13 cellular contexts compared by ENCODE assay signal in the genomic region with DNA sequence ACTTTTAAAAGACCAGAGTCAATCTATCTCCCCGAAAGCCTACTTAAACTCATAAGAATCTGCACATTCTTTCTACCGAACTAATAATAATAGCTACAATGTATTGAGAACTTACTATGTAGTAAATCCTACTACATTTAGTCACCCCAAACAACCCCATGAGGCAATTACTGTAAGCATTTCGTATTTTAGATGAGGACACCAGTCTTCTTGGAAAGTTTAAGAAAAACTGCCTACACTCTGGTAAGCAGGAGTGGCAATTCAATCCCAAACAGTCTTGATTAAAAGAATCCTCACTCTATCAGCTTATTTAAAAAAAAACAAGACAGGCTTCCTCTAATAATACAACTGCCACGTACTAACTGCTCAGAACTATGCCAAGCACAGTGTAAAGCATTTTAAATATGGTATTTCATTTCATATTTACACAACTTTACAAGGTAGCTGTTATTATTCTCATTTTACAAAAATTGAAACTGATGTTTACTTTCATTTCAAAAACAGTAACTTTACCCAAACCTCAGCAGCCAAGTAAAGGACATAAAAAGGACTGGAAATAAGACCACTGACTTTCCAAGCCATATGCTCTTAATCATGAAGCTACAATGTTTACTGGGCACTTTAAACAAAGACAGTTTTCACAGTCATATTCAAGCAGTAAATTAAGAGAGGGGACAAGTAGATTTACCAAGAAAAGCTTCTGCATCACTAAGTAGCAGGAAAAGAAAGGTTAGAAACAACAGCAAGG. TPM values are rescaled to one million over a fixed set of nuclear protein-coding genes. Genes with fewer than 3 reads are reported as not detected.
DNase-seq lines count a peak whose midpoint lies in the region; ATAC-seq and TF ChIP-seq lines count a peak whose summit lies in the region.
"Had no signal": no experiment of that assay in that cellular context is flagged by ENCODE, and none has a peak within 500 bp of the region (broad histone marks: within the 10 kb centered on the region; RNA-seq: fewer than 3 reads in every experiment).

No MANE protein-coding gene starts in this region.

- H3K4me1 Mint-ChIP-seq in activated naive CD4-positive, alpha-beta T cell treated with anti-CD3 and anti-CD28 coated beads for 36 hours (ENCODE audit: low read depth): peaks cover 65% of the 10 kb centered on the region
- H3K4me1 Mint-ChIP-seq in activated CD8-positive, alpha-beta T cell treated with anti-CD3 and anti-CD28 coated beads, Interleukin-2, amount 10 ng/mL, durations not matched to agents 7 days and 5 days (ENCODE audit: low read depth): peaks cover 68% of the 10 kb centered on the region
- H3K4me1 Mint-ChIP-seq in stimulated activated effector memory CD8-positive, alpha-beta T cell treated with anti-CD3 and anti-CD28 coated beads, Interleukin-12 subunit alpha, Interleukin-12 subunit beta, amount 100 ng/mL, for 72 hours: peaks cover 49% of the 10 kb centered on the region

- H3K4me1 ChIP-seq in fibroblast of lung (ENCODE audit: control insufficient read depth, extremely low read depth, insufficient read depth, low read length) (no peaks in the 10 kb centered on the region), sigmoid colon (peaks cover 0 to 49% (median 37%) of the 10 kb centered on the region in 4 donors)

- H2AFZ ChIP-seq in fibroblast of lung (ENCODE audit: low read length): no peak overlapping the region

- POLR2A ChIA-PET in activated CD8-positive, alpha-beta T cell treated with anti-CD3 and anti-CD28 coated beads, Interleukin-2, amount 10 ng/mL, durations not matched to agents 7 days and 5 days (lab: Charles Lee): interaction anchor here (2.9 kb wide), 1 partner anchor 13 kb away, joined by 21 read pairs; a partner anchor contains a TSS

- peaks cover 82% of the 10 kb centered on the region for H3K79me2 ChIP-seq in fibroblast of lung (ENCODE audit: control insufficient read depth, insufficient read depth, low read length)

- H3K9me3 Mint-ChIP-seq in activated naive CD4-positive, alpha-beta T cell treated with anti-CD3 and anti-CD28 coated beads for 36 hours: no peaks in the 10 kb centered on the region
- no peaks in the 10 kb centered on the region for H3K9me3 Mint-ChIP-seq in activated CD8-positive, alpha-beta T cell treated with anti-CD3 and anti-CD28 coated beads, Interleukin-2, amount 10 ng/mL, durations not matched to agents 7 days and 5 days (ENCODE audit: insufficient read depth)
- no peaks in the 10 kb centered on the region for H3K9me3 Mint-ChIP-seq in stimulated activated effector memory CD8-positive, alpha-beta T cell treated with anti-CD3 and anti-CD28 coated beads, Interleukin-12 subunit alpha, Interleukin-12 subunit beta, amount 100 ng/mL, for 72 hours

- TF ChIP-seq POLR2A in sigmoid colon (IDR thresholded peaks at IDR 0.05): no peak

- 61 to 68% methylated on average over 4 of the region's 4 CpGs for WGBS in sigmoid colon, 2 donors

- H3K36me3 Mint-ChIP-seq in activated naive CD4-positive, alpha-beta T cell treated with anti-CD3 and anti-CD28 coated beads for 36 hours (ENCODE audit: low read depth): peaks cover 13% of the 10 kb centered on the region
- peaks cover 31% of the 10 kb centered on the region for H3K36me3 Mint-ChIP-seq in activated CD8-positive, alpha-beta T cell treated with anti-CD3 and anti-CD28 coated beads, Interleukin-2, amount 10 ng/mL, durations not matched to agents 7 days and 5 days (ENCODE audit: low read depth)
- peaks cover 53% of the 10 kb centered on the region for H3K36me3 Mint-ChIP-seq in stimulated activated effector memory CD8-positive, alpha-beta T cell treated with anti-CD3 and anti-CD28 coated beads, Interleukin-12 subunit alpha, Interleukin-12 subunit beta, amount 100 ng/mL, for 72 hours

- H3K27me3 Mint-ChIP-seq in activated naive CD4-positive, alpha-beta T cell treated with anti-CD3 and anti-CD28 coated beads for 36 hours (ENCODE audit: low read depth): no peaks in the 10 kb centered on the region
- no peaks in the 10 kb centered on the region for H3K27me3 Mint-ChIP-seq in activated CD8-positive, alpha-beta T cell treated with anti-CD3 and anti-CD28 coated beads, Interleukin-2, amount 10 ng/mL, durations not matched to agents 7 days and 5 days (ENCODE audit: low read depth)

- H3K4me3 Mint-ChIP-seq in activated naive CD4-positive, alpha-beta T cell treated with anti-CD3 and anti-CD28 coated beads for 36 hours: peak overlapping the region; percentile 28
- H3K4me3 Mint-ChIP-seq in activated CD8-positive, alpha-beta T cell treated with anti-CD3 and anti-CD28 coated beads, Interleukin-2, amount 10 ng/mL, durations not matched to agents 7 days and 5 days: peak overlapping the region; percentile 14
- peak overlapping the region; percentile 51 for H3K4me3 Mint-ChIP-seq in stimulated activated effector memory CD8-positive, alpha-beta T cell treated with anti-CD3 and anti-CD28 coated beads, Interleukin-12 subunit alpha, Interleukin-12 subunit beta, amount 100 ng/mL, for 72 hours

- peak overlapping the region; percentile 49 for H3K27ac ChIP-seq in fibroblast of lung (ENCODE audit: insufficient read depth, low read length)
- H3K27ac ChIP-seq in sigmoid colon: peak overlapping the region in 2 of 4 donors; percentile 1 to 4
- H3K27ac ChIP-seq: upper lobe of left lung had no signal

- H3K9ac ChIP-seq in fibroblast of lung (ENCODE audit: insufficient read depth, low read length): no peak overlapping the region

- H3K4me3 ChIP-seq in fibroblast of lung (replicated peaks in 1 of 4; ENCODE audit: control extremely low read depth in 1 of 4, insufficient read depth in 1 of 4, low read depth in 3 of 4, low read length in 4 of 4): peak overlapping the region in 2 of 4 experiments; percentile 24
- no peak overlapping the region for H3K4me3 ChIP-seq in sigmoid colon
- H3K4me3 ChIP-seq: upper lobe of left lung had no signal

- TF ChIP-seq CTCF in fibroblast of lung (conservative IDR thresholded peaks at IDR 0.05 in 1 of 2, IDR thresholded peaks at IDR 0.05 in 1 of 2; ENCODE audit: low read depth in 1 of 2, low read length in 2 of 2) (no peak), sigmoid colon (IDR thresholded peaks at IDR 0.05) (no peak)

- H3K27me3 ChIP-seq in fibroblast of lung (ENCODE audit: control insufficient read depth, insufficient read depth, low read length) (no peaks in the 10 kb centered on the region), sigmoid colon (no peaks in the 10 kb centered on the region)
- H3K27me3 ChIP-seq: upper lobe of left lung had no signal

- H3K27ac Mint-ChIP-seq in activated naive CD4-positive, alpha-beta T cell treated with anti-CD3 and anti-CD28 coated beads for 36 hours: peak overlapping the region; percentile 47
- peak overlapping the region; percentile 23 for H3K27ac Mint-ChIP-seq in activated CD8-positive, alpha-beta T cell treated with anti-CD3 and anti-CD28 coated beads, Interleukin-2, amount 10 ng/mL, durations not matched to agents 7 days and 5 days
- H3K27ac Mint-ChIP-seq in stimulated activated effector memory CD8-positive, alpha-beta T cell treated with anti-CD3 and anti-CD28 coated beads, Interleukin-12 subunit alpha, Interleukin-12 subunit beta, amount 100 ng/mL, for 72 hours: peak overlapping the region; percentile 20

- CTCF ChIA-PET in activated naive CD4-positive, alpha-beta T cell treated with anti-CD3 and anti-CD28 coated beads for 36 hours (lab: Charles Lee): interaction anchor here (0.6 to 1.4 kb wide), 8 partner anchors 8 to 61 kb away, joined by 3 to 7 read pairs (median 4); no protein-coding TSS in a partner anchor
- CTCF ChIA-PET in activated CD8-positive, alpha-beta T cell treated with anti-CD3 and anti-CD28 coated beads, Interleukin-2, amount 10 ng/mL, durations not matched to agents 7 days and 5 days (lab: Charles Lee): interaction anchor here (0.7 to 4.1 kb wide), 12 partner anchors 9 to 191 kb away, joined by 3 to 14 read pairs (median 4); no protein-coding TSS in a partner anchor

- H4K20me1 ChIP-seq in fibroblast of lung (ENCODE audit: control insufficient read depth, extremely low read depth, insufficient read depth, low read length): peaks cover 5% of the 10 kb centered on the region

- TF ChIP-seq EP300 in sigmoid colon (IDR thresholded peaks at IDR 0.05): no peak

- no peaks in the 10 kb centered on the region for H3K36me3 ChIP-seq in fibroblast of lung (ENCODE audit: control insufficient read depth, insufficient read depth, low read length)
- H3K36me3 ChIP-seq in sigmoid colon: peaks cover 0 to 10% (median 0%) of the 10 kb centered on the region in 4 donors

- intact Hi-C loops in activated naive CD4-positive, alpha-beta T cell treated with anti-CD3 and anti-CD28 coated beads for 36 hours (cut with micrococcal nuclease): loop anchor here (1.0 to 2.0 kb wide), 2 partner anchors 7 to 15 kb away; no protein-coding TSS in a partner anchor
- intact Hi-C loops in sigmoid colon (cut with DNase I): no loop called here

- peak overlapping the region; percentile 72 for H3K4me2 ChIP-seq in fibroblast of lung (ENCODE audit: extremely low read depth, insufficient read depth, low read length)

- no peak for DNase-seq in activated naive CD4-positive, alpha-beta T cell treated with anti-CD3 and anti-CD28 coated beads for 36 hours
- DNase-seq in activated naive CD4-positive, alpha-beta T cell treated with anti-CD3 and anti-CD28 coated beads, Interleukin-2, amount 50 U/mL, for 16 hours: no peak
- DNase-seq in activated CD8-positive, alpha-beta T cell treated with anti-CD3 and anti-CD28 coated beads, Interleukin-2, amount 10 ng/mL, durations not matched to agents 7 days and 5 days: no peak
- DNase-seq in fibroblast of lung (ENCODE audit: low read depth in 2 of 2) (no peak), NCI-H2107 (lab: John Stamatoyannopoulos, UW) (no peak), sigmoid colon (no peak)
- no peak for DNase-seq in stimulated activated effector memory CD8-positive, alpha-beta T cell treated with anti-CD3 and anti-CD28 coated beads, Interleukin-12 subunit alpha, Interleukin-12 subunit beta, amount 100 ng/mL, for 72 hours (ENCODE audit: low spot score in 2 of 2)
- DNase-seq: activated CD8-positive, alpha-beta memory T cell treated with anti-CD3 and anti-CD28 coated beads, Interleukin-2, amount 50 U/mL, for 48 hours; NCI-H1436 treated with DMSO at 0.1 percent for 48 hours; NCI-H82; retina; upper lobe of left lung had no signal

- H3K9me3 ChIP-seq in fibroblast of lung (ENCODE audit: control insufficient read depth, insufficient read depth, low read depth, low read length): no peaks in the 10 kb centered on the region
- no peaks in the 10 kb centered on the region for H3K9me3 ChIP-seq in sigmoid colon
- H3K9me3 ChIP-seq: upper lobe of left lung had no signal

- no peak for ATAC-seq in activated CD8-positive, alpha-beta T cell treated with anti-CD3 and anti-CD28 coated beads, Interleukin-2, amount 10 ng/mL, durations not matched to agents 7 days and 5 days
- ATAC-seq in stimulated activated effector memory CD8-positive, alpha-beta T cell treated with anti-CD3 and anti-CD28 coated beads, Interleukin-12 subunit alpha, Interleukin-12 subunit beta, amount 100 ng/mL, for 72 hours: no peak
- ATAC-seq in esophagus mucosa: no peak

RNA-seq across cellular contexts. Expression of a gene that starts 13.9 kb away (rescaled TPM):
- total RNA-seq in activated naive CD4-positive, alpha-beta T cell treated with anti-CD3 and anti-CD28 coated beads for 36 hours: 10 to 100 TPM; 39.9 to 43.8 TPM
- 10 to 100 TPM; 43.3 to 45.7 TPM for total RNA-seq in activated CD8-positive, alpha-beta T cell treated with anti-CD3 and anti-CD28 coated beads, Interleukin-2, amount 10 ng/mL, durations not matched to agents 7 days and 5 days
- total RNA-seq in fibroblast of lung: 40.6 and 42.4 TPM in 2 replicates
- polyA plus RNA-seq in fibroblast of lung: 10.7 and 15.3 TPM in 2 replicates
- polyA plus RNA-seq in fibroblast of lung (2012): 12.0 and 15.3 TPM in 2 replicates
- 5.1 and 17.0 TPM in 2 replicates for polyA minus RNA-seq in fibroblast of lung (ENCODE audit: low replicate concordance)
- 13.5 TPM for total RNA-seq in esophagus mucosa
- 10 to 100 TPM; 30.1 to 41.7 (median 38.4) TPM for total RNA-seq in sigmoid colon
- polyA plus RNA-seq in sigmoid colon: 10 to 100 TPM in 1 of 3 donors, 1 to 10 TPM in 2; 8.1 to 15.9 (median 9.0) TPM

RNA-seq across cellular contexts. Expression of a gene that starts 14.3 kb away (rescaled TPM):
- 10 to 100 TPM; 35.3 to 36.9 TPM for total RNA-seq in activated naive CD4-positive, alpha-beta T cell treated with anti-CD3 and anti-CD28 coated beads for 36 hours
- total RNA-seq in activated CD8-positive, alpha-beta T cell treated with anti-CD3 and anti-CD28 coated beads, Interleukin-2, amount 10 ng/mL, durations not matched to agents 7 days and 5 days: 10 to 100 TPM; 24.5 to 25.9 TPM
- total RNA-seq in fibroblast of lung (18.2 and 24.3 TPM in 2 replicates), esophagus mucosa (21.1 TPM), sigmoid colon (10 to 100 TPM; 29.5 to 35.7 (median 30.8) TPM)
- polyA plus RNA-seq in fibroblast of lung (28.1 and 37.5 TPM in 2 replicates), sigmoid colon (10 to 100 TPM; 16.6 to 33.6 (median 28.9) TPM)
- polyA plus RNA-seq in fibroblast of lung (2012): 24.0 and 33.1 TPM in 2 replicates
- polyA minus RNA-seq in fibroblast of lung (ENCODE audit: low replicate concordance): 1.4 and 4.7 TPM in 2 replicates

RNA-seq across cellular contexts. Expression of a gene that starts 53.1 kb away (rescaled TPM):
- total RNA-seq in activated naive CD4-positive, alpha-beta T cell treated with anti-CD3 and anti-CD28 coated beads for 36 hours: 10 to 100 TPM; 18.8 to 22.1 TPM
- 10 to 100 TPM; 28.1 to 31.9 TPM for total RNA-seq in activated CD8-positive, alpha-beta T cell treated with anti-CD3 and anti-CD28 coated beads, Interleukin-2, amount 10 ng/mL, durations not matched to agents 7 days and 5 days
- total RNA-seq in fibroblast of lung (18.2 and 31.4 TPM in 2 replicates), esophagus mucosa (17.9 TPM), sigmoid colon (10 to 100 TPM; 16.3 to 21.9 (median 17.7) TPM)
- polyA plus RNA-seq in fibroblast of lung (32.0 and 46.9 TPM in 2 replicates), sigmoid colon (10 to 100 TPM; 14.4 to 24.3 (median 14.6) TPM)
- polyA plus RNA-seq in fibroblast of lung (2012): 34.6 and 42.3 TPM in 2 replicates
- 1.3 and 4.4 TPM in 2 replicates for polyA minus RNA-seq in fibroblast of lung (ENCODE audit: low replicate concordance)
